ENCODE assay signal across 30 cellular contexts in the genomic region with DNA sequence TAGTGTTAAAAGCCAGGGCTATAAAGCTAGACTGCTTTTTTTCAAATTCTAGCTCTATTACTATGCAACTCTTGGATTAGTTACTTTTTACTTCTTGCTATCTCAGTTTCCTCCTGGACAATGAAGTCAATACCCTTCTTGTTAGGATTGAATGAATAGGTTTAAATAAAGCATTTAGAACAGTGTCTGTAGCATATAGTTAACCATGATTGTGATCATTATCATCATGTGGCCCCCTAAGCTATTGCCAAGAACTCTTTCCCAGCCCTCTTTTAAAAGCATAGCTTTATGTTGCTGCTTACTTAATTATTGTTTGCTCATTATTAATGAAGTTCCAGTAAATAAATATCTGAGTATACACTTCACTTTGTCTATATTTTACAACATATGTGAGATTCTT.
"Had no signal": no experiment of that assay in that cellular context is flagged by ENCODE, and none has a peak within 500 bp of the region (broad histone marks: within the 10 kb centered on the region; RNA-seq: fewer than 3 reads in every experiment).

No MANE protein-coding gene starts in this region.

- ATAC-seq: naive thymus-derived CD8-positive, alpha-beta T cell; natural killer cell treated with Interleukin-12 subunit alpha and Interleukin-12 subunit beta and Interleukin-15 and Interleukin-18, amount 100 ng/mL, for 72 hours; psoas muscle; right cardiac atrium; right lobe of liver; stimulated activated effector memory CD8-positive, alpha-beta T cell treated with anti-CD3 and anti-CD28 coated beads, Interleukin-12 subunit alpha, Interleukin-12 subunit beta, amount 100 ng/mL, for 72 hours; stimulated activated naive CD8-positive, alpha-beta T cell treated with anti-CD3 and anti-CD28 coated beads, Interleukin-15, amount 100 ng/mL, for 72 hours; stimulated activated naive CD8-positive, alpha-beta T cell treated with anti-CD3 and anti-CD28 coated beads, Interleukin-15, Interleukin-2, amounts not matched to agents 100 U/mL and 50 U/mL, for 24 hours had no signal

- H3K27ac ChIP-seq: ovary, parathyroid adenoma, psoas muscle, right lobe of liver, sigmoid colon, thoracic aorta, thyroid gland, tibial nerve, vagina had no signal

- H3K27ac Mint-ChIP-seq: natural killer cell treated with Interleukin-12 subunit alpha and Interleukin-12 subunit beta and Interleukin-15 and Interleukin-18, amount 100 ng/mL, for 72 hours; progenitor cell of endocrine pancreas; stimulated activated effector memory CD8-positive, alpha-beta T cell treated with anti-CD3 and anti-CD28 coated beads, Interleukin-12 subunit alpha, Interleukin-12 subunit beta, amount 100 ng/mL, for 72 hours; stimulated activated naive CD8-positive, alpha-beta T cell treated with anti-CD3 and anti-CD28 coated beads, Interleukin-15, amount 100 ng/mL, for 72 hours had no signal

- H3K9ac ChIP-seq: parathyroid adenoma had no signal

- FAIRE-seq: small intestine, urothelium cell line had no signal

- DNase-seq: naive thymus-derived CD8-positive, alpha-beta T cell; nephron progenitor cell; occipital lobe; ovary; posterior cingulate gyrus; psoas muscle; right cardiac atrium; right lobe of liver; sigmoid colon; small intestine; stimulated activated CD4-positive, alpha-beta T cell treated with anti-CD3 and anti-CD28 coated beads, Interleukin-15, amount 100 ng/mL, for 24 hours; stimulated activated CD4-positive, alpha-beta T cell treated with anti-CD3 and anti-CD28 coated beads, Interleukin-2, amount 100 ng/mL, for 24 hours; stimulated activated CD4-positive, alpha-beta T cell treated with anti-CD3 and anti-CD28 coated beads, Interleukin-2, amount 100 ng/mL, for 48 hours; stimulated activated CD4-positive, alpha-beta T cell treated with anti-CD3 and anti-CD28 coated beads, Interleukin-4, amount 100 ng/mL, for 24 hours; stimulated activated naive CD4-positive, alpha-beta T cell; stimulated activated naive CD8-positive, alpha-beta T cell treated with anti-CD3 and anti-CD28 coated beads, Interleukin-15, amount 100 ng/mL, for 72 hours; stimulated activated naive CD8-positive, alpha-beta T cell treated with anti-CD3 and anti-CD28 coated beads, Interleukin-15, Interleukin-2, amounts not matched to agents 100 U/mL and 50 U/mL, for 24 hours; substantia nigra; thyroid gland; trophoblast cell; upper lobe of left lung had no signal

- H3K4me3 Mint-ChIP-seq: naive thymus-derived CD8-positive, alpha-beta T cell; natural killer cell treated with Interleukin-12 subunit alpha and Interleukin-12 subunit beta and Interleukin-15 and Interleukin-18, amount 100 ng/mL, for 72 hours; nephron progenitor cell; stimulated activated effector memory CD8-positive, alpha-beta T cell treated with anti-CD3 and anti-CD28 coated beads, Interleukin-12 subunit alpha, Interleukin-12 subunit beta, amount 100 ng/mL, for 72 hours; stimulated activated naive CD8-positive, alpha-beta T cell treated with anti-CD3 and anti-CD28 coated beads, Interleukin-15, amount 100 ng/mL, for 72 hours had no signal

- H3K27me3 ChIP-seq: ovary, right lobe of liver, sigmoid colon, thyroid gland, tibial nerve, upper lobe of left lung, vagina had no signal

- H3K9me3 ChIP-seq: ovary, psoas muscle, right lobe of liver, sigmoid colon, thoracic aorta, thyroid gland, tibial nerve, upper lobe of left lung, vagina had no signal

- H3K36me3 ChIP-seq: ovary, right lobe of liver, sigmoid colon, thoracic aorta, thyroid gland, tibial nerve, upper lobe of left lung, vagina had no signal

- H2AFZ ChIP-seq: parathyroid adenoma had no signal

- H3K9me3 Mint-ChIP-seq: naive thymus-derived CD8-positive, alpha-beta T cell; natural killer cell treated with Interleukin-12 subunit alpha and Interleukin-12 subunit beta and Interleukin-15 and Interleukin-18, amount 100 ng/mL, for 72 hours; nephron progenitor cell; neural crest cell; stimulated activated effector memory CD8-positive, alpha-beta T cell treated with anti-CD3 and anti-CD28 coated beads, Interleukin-12 subunit alpha, Interleukin-12 subunit beta, amount 100 ng/mL, for 72 hours; stimulated activated naive CD8-positive, alpha-beta T cell treated with anti-CD3 and anti-CD28 coated beads, Interleukin-15, amount 100 ng/mL, for 72 hours had no signal

- H3K4me3 ChIP-seq: ovary, psoas muscle, right lobe of liver, sigmoid colon, thoracic aorta, thyroid gland, tibial nerve, upper lobe of left lung, vagina had no signal

- H3K27me3 Mint-ChIP-seq: naive thymus-derived CD8-positive, alpha-beta T cell; natural killer cell treated with Interleukin-12 subunit alpha and Interleukin-12 subunit beta and Interleukin-15 and Interleukin-18, amount 100 ng/mL, for 72 hours; progenitor cell of endocrine pancreas; stimulated activated naive CD8-positive, alpha-beta T cell treated with anti-CD3 and anti-CD28 coated beads, Interleukin-15, amount 100 ng/mL, for 72 hours had no signal
